In genomic region chrX:41291309-41291708, GRCh38 we compare ENCODE assay signal across 34 cellular contexts.
"Had no signal": no experiment of that assay in that cellular context is flagged by ENCODE, and none has a peak within 500 bp of the region (broad histone marks: within the 10 kb centered on the region; RNA-seq: fewer than 3 reads in every experiment).

No MANE protein-coding gene starts in this region.

- H3K9me3 ChIP-seq: body of pancreas, colonic mucosa, gastroesophageal sphincter, left lung, lower lobe of right lung, ovary, right lobe of liver, vagina had no signal

- H3K79me2 ChIP-seq: hepatocyte had no signal

- H3K27me3 ChIP-seq: body of pancreas, cardiac muscle cell, colonic mucosa, gastroesophageal sphincter, hepatocyte, left lung, ovary, right lobe of liver, upper lobe of left lung, vagina had no signal

- H3K4me3 Mint-ChIP-seq: activated CD4-positive, alpha-beta T cell treated with anti-CD3 and anti-CD28 coated beads for 36 hours; activated CD8-positive, alpha-beta memory T cell treated with anti-CD3 and anti-CD28 coated beads, Interleukin-2, amount 10 ng/mL, durations not matched to agents 7 days and 5 days; activated CD8-positive, alpha-beta T cell treated with anti-CD3 and anti-CD28 coated beads, Interleukin-2, amount 10 ng/mL, durations not matched to agents 7 days and 5 days; activated naive CD8-positive, alpha-beta T cell; natural killer cell; stimulated activated effector memory CD8-positive, alpha-beta T cell treated with anti-CD3 and anti-CD28 coated beads, Interleukin-12 subunit alpha, Interleukin-12 subunit beta, amount 100 ng/mL, for 72 hours; stimulated activated naive CD8-positive, alpha-beta T cell treated with anti-CD3 and anti-CD28 coated beads, Interleukin-15, amount 100 ng/mL, for 72 hours; T-helper 2 cell treated with Interferon-gamma antibody and Interleukin-4, amounts not matched to agents 5 μg/mL and 100 μg/mL, for 36 hours had no signal

- H3K27me3 Mint-ChIP-seq: activated CD4-positive, alpha-beta T cell treated with anti-CD3 and anti-CD28 coated beads for 36 hours; activated CD8-positive, alpha-beta memory T cell treated with anti-CD3 and anti-CD28 coated beads, Interleukin-2, amount 10 ng/mL, durations not matched to agents 7 days and 5 days; activated naive CD8-positive, alpha-beta T cell; progenitor cell of endocrine pancreas; stimulated activated naive CD8-positive, alpha-beta T cell treated with anti-CD3 and anti-CD28 coated beads, Interleukin-15, amount 100 ng/mL, for 72 hours had no signal

- H3K9me3 Mint-ChIP-seq: natural killer cell had no signal

- H3K4me1 ChIP-seq: body of pancreas, colonic mucosa, gastroesophageal sphincter, left lung, lower lobe of right lung, right lobe of liver, upper lobe of left lung, vagina had no signal

- H3K4me3 ChIP-seq: body of pancreas, cardiac muscle cell, colonic mucosa, gastroesophageal sphincter, hepatocyte, left lung, lower lobe of right lung, ovary, right lobe of liver, upper lobe of left lung, vagina had no signal

- H3K27ac ChIP-seq: body of pancreas, cardiac muscle cell, colonic mucosa, gastroesophageal sphincter, hepatocyte, left lung, lower lobe of right lung, ovary, right lobe of liver, upper lobe of left lung, vagina had no signal

- H3K36me3 Mint-ChIP-seq: activated CD8-positive, alpha-beta memory T cell treated with anti-CD3 and anti-CD28 coated beads, Interleukin-2, amount 10 ng/mL, durations not matched to agents 7 days and 5 days; activated naive CD8-positive, alpha-beta T cell; natural killer cell; stimulated activated effector memory CD8-positive, alpha-beta T cell treated with anti-CD3 and anti-CD28 coated beads, Interleukin-12 subunit alpha, Interleukin-12 subunit beta, amount 100 ng/mL, for 72 hours had no signal

- H2AFZ ChIP-seq: hepatocyte had no signal

- DNase-seq: activated CD4-positive, alpha-beta T cell treated with anti-CD3 and anti-CD28 coated beads for 36 hours; activated CD4-positive, CD25-positive, alpha-beta regulatory T cell; activated CD8-positive, alpha-beta memory T cell treated with anti-CD3 and anti-CD28 coated beads, Interleukin-2, amount 10 ng/mL, durations not matched to agents 7 days and 5 days; activated CD8-positive, alpha-beta T cell treated with anti-CD3 and anti-CD28 coated beads, Interleukin-2, amount 10 ng/mL, durations not matched to agents 7 days and 5 days; activated naive CD4-positive, alpha-beta T cell treated with Interleukin-2 at 50 U/mL for 16 hours; activated T-cell treated with anti-CD3 and anti-CD28 coated beads, Interleukin-2, amount 50 U/mL, for 48 hours; anterior cingulate cortex; body of pancreas; cerebellar nuclear complex; colonic mucosa; effector memory CD4-positive, alpha-beta T cell; erythroblast; kidney glomerular epithelial cell; left lung; lower lobe of right lung; mesenchymal stem cell; natural killer cell; ovary; right lobe of liver; stimulated activated CD4-positive, alpha-beta T cell treated with anti-CD3 and anti-CD28 coated beads, Interleukin-12 subunit alpha, Interleukin-12 subunit beta, amount 100 ng/mL, for 4 hours; stimulated activated CD4-positive, alpha-beta T cell treated with anti-CD3 and anti-CD28 coated beads, Interleukin-4, amount 100 ng/mL, for 1 hour; stimulated activated naive CD8-positive, alpha-beta T cell treated with anti-CD3 and anti-CD28 coated beads, Interleukin-15, amount 100 ng/mL, for 72 hours; substantia nigra; T-helper 1 cell; upper lobe of left lung had no signal

- H3K27ac Mint-ChIP-seq: activated CD4-positive, alpha-beta T cell treated with anti-CD3 and anti-CD28 coated beads for 36 hours; activated CD8-positive, alpha-beta memory T cell treated with anti-CD3 and anti-CD28 coated beads, Interleukin-2, amount 10 ng/mL, durations not matched to agents 7 days and 5 days; activated CD8-positive, alpha-beta T cell treated with anti-CD3 and anti-CD28 coated beads, Interleukin-2, amount 10 ng/mL, durations not matched to agents 7 days and 5 days; activated naive CD8-positive, alpha-beta T cell; activated T-helper 2 cell treated with anti-CD3 and anti-CD28 coated beads, Interferon-gamma antibody, Interleukin-2, Interleukin-4, amounts not matched to agents 10 μg/mL and 5 μg/mL and 100 μg/mL, durations not matched to agents 14 hours and 24 hours and 36 hours; natural killer cell; progenitor cell of endocrine pancreas; stimulated activated effector memory CD8-positive, alpha-beta T cell treated with anti-CD3 and anti-CD28 coated beads, Interleukin-12 subunit alpha, Interleukin-12 subunit beta, amount 100 ng/mL, for 72 hours; T-helper 2 cell treated with Interferon-gamma antibody and Interleukin-4, amounts not matched to agents 5 μg/mL and 100 μg/mL, for 36 hours had no signal

- H3K4me2 ChIP-seq: hepatocyte had no signal

- H3K4me1 Mint-ChIP-seq: activated CD4-positive, alpha-beta T cell treated with anti-CD3 and anti-CD28 coated beads for 36 hours; activated CD8-positive, alpha-beta memory T cell treated with anti-CD3 and anti-CD28 coated beads, Interleukin-2, amount 10 ng/mL, durations not matched to agents 7 days and 5 days; natural killer cell; stimulated activated effector memory CD8-positive, alpha-beta T cell treated with anti-CD3 and anti-CD28 coated beads, Interleukin-12 subunit alpha, Interleukin-12 subunit beta, amount 100 ng/mL, for 72 hours; stimulated activated naive CD8-positive, alpha-beta T cell treated with anti-CD3 and anti-CD28 coated beads, Interleukin-15, amount 100 ng/mL, for 72 hours had no signal

- H3K36me3 ChIP-seq: cardiac muscle cell, colonic mucosa, gastroesophageal sphincter, left lung, lower lobe of right lung, ovary, right lobe of liver, upper lobe of left lung, vagina had no signal
